20 cellular contexts compared by ENCODE assay signal in the genomic region with DNA sequence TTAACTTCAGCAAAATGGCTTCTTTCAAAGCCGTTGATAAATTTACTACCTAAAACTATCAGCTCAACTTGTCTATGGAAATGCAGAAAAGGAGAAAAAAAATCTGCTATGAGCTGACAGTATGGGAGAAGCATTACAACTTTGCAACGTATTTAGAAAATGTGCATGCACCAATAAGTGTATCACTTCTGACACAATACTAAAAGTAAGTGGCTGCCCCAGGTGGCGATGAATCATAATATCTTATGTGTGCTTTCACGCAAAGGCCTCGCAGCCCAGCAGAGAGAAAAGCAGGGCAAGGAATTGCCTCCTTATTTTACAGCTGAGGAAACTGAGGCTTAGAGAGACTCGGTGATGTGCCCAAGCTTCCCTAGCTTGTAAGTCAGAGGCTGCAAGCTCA.
DNase-seq lines count a peak whose midpoint lies in the region; ATAC-seq and TF ChIP-seq lines count a peak whose summit lies in the region.
"Had no signal": no experiment of that assay in that cellular context is flagged by ENCODE, and none has a peak within 500 bp of the region (broad histone marks: within the 10 kb centered on the region; RNA-seq: fewer than 3 reads in every experiment).

No MANE protein-coding gene starts in this region.

- in situ Hi-C loops in ACHN (cut with HindIII; ENCODE audit: low pct_ligation_motif_present, low pct_unique_long_range_greater_than_20kb, low sequenced_read_pairs) = no loop called here

- no peak for TF ChIP-seq CTCF in epithelial cell of esophagus (IDR thresholded peaks at IDR 0.05; ENCODE audit: insufficient read depth, low read depth, low read length, missing control alignments)

- no peak for ATAC-seq in GM21447 (IDR thresholded peaks at IDR 0.05; ENCODE audit: unreplicated experiment)
- ATAC-seq: A549; CD8-positive, alpha-beta T cell; GM12878; HCT116 had no signal

- DNase-seq in ACHN = peak; percentile 73
- peak; percentile 56 for DNase-seq in RPMI7951 (ENCODE audit: low read depth)
- DNase-seq in epithelial cell of esophagus (ENCODE audit: low read depth) = peak; percentile 2
- DNase-seq in renal cortical epithelial cell (ENCODE audit: low read depth) = peak; percentile 6
- no peak for DNase-seq in activated gamma-delta T cell (lab: John Stamatoyannopoulos, UW)
- DNase-seq in NCI-H510A (lab: John Stamatoyannopoulos, UW) = no peak
- DNase-seq: 8988T; Caco-2; CD4-positive, CD25-positive, alpha-beta regulatory T cell; CD8-positive, alpha-beta T cell; DMS153; DMS79; GDM1; H9 had no signal

- no peak overlapping the region for H3K4me3 ChIP-seq in epithelial cell of esophagus (ENCODE audit: low read length)
- H3K4me3 ChIP-seq: A549, BLaER1, GM12878, GM23338 had no signal

Comparison
In these comparisons a context has a peak if more than half of its experiments do, and no peak if none do; other contexts are left out.
1. DNase-seq: peak in ACHN (single experiment), RPMI7951 (single experiment), epithelial cell of esophagus (single experiment) and renal cortical epithelial cell (single experiment); none in activated gamma-delta T cell (single experiment) and NCI-H510A (single experiment).